23 cellular contexts compared by ENCODE assay signal in the genomic region with DNA sequence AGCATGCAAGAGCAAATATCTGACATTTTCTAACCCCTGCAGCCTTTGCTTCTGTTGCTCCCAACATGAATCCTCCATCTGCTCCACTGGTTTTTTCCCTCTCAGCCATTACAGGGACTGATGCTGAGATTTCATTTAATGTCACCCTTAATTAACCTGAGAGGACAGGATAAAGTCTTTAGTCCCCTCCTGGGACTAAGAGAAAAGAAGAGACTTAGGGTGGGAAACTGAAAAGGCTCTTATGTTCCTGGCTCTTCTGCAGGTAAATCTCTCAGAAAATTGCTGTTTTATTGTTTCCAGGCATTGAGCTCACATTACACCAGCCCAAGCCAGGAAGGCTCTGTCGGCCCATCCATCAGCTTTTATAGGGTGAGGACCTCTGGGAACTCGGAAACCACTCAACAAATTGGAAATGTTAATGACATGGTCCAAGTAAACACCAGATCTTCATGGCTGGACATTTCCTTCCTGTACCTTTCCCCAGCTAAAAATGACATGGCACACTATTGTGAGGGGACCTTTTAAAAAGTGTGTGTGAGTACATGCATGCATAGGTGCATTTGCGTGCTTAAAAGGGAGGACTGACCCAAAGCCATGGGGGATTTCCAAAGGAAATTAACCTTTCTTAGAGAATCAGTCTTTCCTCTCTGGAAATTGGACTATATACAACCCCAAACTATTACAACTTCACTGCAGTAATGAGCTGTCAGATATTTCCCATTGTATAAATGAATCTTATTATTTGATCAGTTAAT.
"Had no signal": no experiment of that assay in that cellular context is flagged by ENCODE, and none has a peak within 500 bp of the region (broad histone marks: within the 10 kb centered on the region; RNA-seq: fewer than 3 reads in every experiment).

No MANE protein-coding gene starts in this region.

- H3K27me3 ChIP-seq: body of pancreas, hepatocyte, right atrium auricular region, thyroid gland had no signal

- H3K4me3 Mint-ChIP-seq: activated CD4-positive, alpha-beta memory T cell treated with anti-CD3 and anti-CD28 coated beads, Interleukin-2, amount 10 ng/mL, durations not matched to agents 7 days and 5 days; activated CD4-positive, alpha-beta T cell treated with anti-CD3 and anti-CD28 coated beads, Interleukin-2, amount 10 ng/mL, durations not matched to agents 24 days and 14 days; activated CD8-positive, alpha-beta memory T cell treated with anti-CD3 and anti-CD28 coated beads, Interleukin-2, amount 10 ng/mL, durations not matched to agents 7 days and 5 days; activated naive CD4-positive, alpha-beta T cell treated with anti-CD3 and anti-CD28 coated beads, Interleukin-2, amount 50 U/mL, for 24 hours; dendritic cell treated with granulocyte-macrophage colony-stimulating factor and Interleukin-4, amounts not matched to agents 40 ng/mL and 50 ng/mL, for 4 days; natural killer cell had no signal

- H3K36me3 ChIP-seq: prostate gland, right atrium auricular region, thyroid gland had no signal

- H3K9me3 ChIP-seq: body of pancreas, prostate gland, right atrium auricular region, thyroid gland had no signal

- H3K9me3 Mint-ChIP-seq: activated CD4-positive, alpha-beta memory T cell treated with anti-CD3 and anti-CD28 coated beads, Interleukin-2, amount 10 ng/mL, durations not matched to agents 7 days and 5 days; activated CD4-positive, alpha-beta T cell treated with anti-CD3 and anti-CD28 coated beads, Interleukin-2, amount 10 ng/mL, durations not matched to agents 24 days and 14 days; activated naive CD4-positive, alpha-beta T cell treated with anti-CD3 and anti-CD28 coated beads, Interleukin-2, amount 50 U/mL, for 24 hours; dendritic cell treated with granulocyte-macrophage colony-stimulating factor and Interleukin-4, amounts not matched to agents 40 ng/mL and 50 ng/mL, for 4 days had no signal

- DNase-seq: activated CD4-positive, alpha-beta memory T cell treated with anti-CD3 and anti-CD28 coated beads, Interleukin-2, amount 10 ng/mL, durations not matched to agents 7 days and 5 days; activated CD4-positive, alpha-beta T cell treated with anti-CD3 and anti-CD28 coated beads, Interleukin-2, amount 10 ng/mL, durations not matched to agents 24 days and 14 days; activated CD8-positive, alpha-beta memory T cell treated with anti-CD3 and anti-CD28 coated beads, Interleukin-2, amount 10 ng/mL, durations not matched to agents 7 days and 5 days; activated gamma-delta T cell treated with Interleukin-2 at 50 U/mL for 16 hours; activated T-cell treated with anti-CD3 and anti-CD28 coated beads for 4 hours; anterior cingulate cortex; body of pancreas; caudate nucleus; effector CD4-positive, alpha-beta T cell; foreskin melanocyte; glutamatergic neuron; left ventricle myocardium superior; midbrain; natural killer cell; stimulated activated CD4-positive, alpha-beta T cell treated with anti-CD3 and anti-CD28 coated beads, Interleukin-4, amount 100 ng/mL, for 4 hours; stimulated activated naive CD8-positive, alpha-beta T cell treated with anti-CD3 and anti-CD28 coated beads, Interleukin-15, Interleukin-2, amounts not matched to agents 100 U/mL and 50 U/mL, for 24 hours; substantia nigra; thyroid gland had no signal

- H3K27ac Mint-ChIP-seq: activated CD4-positive, alpha-beta memory T cell treated with anti-CD3 and anti-CD28 coated beads, Interleukin-2, amount 10 ng/mL, durations not matched to agents 7 days and 5 days; activated CD4-positive, alpha-beta T cell treated with anti-CD3 and anti-CD28 coated beads, Interleukin-2, amount 10 ng/mL, durations not matched to agents 24 days and 14 days; activated CD8-positive, alpha-beta memory T cell treated with anti-CD3 and anti-CD28 coated beads, Interleukin-2, amount 10 ng/mL, durations not matched to agents 7 days and 5 days; activated naive CD4-positive, alpha-beta T cell treated with anti-CD3 and anti-CD28 coated beads, Interleukin-2, amount 50 U/mL, for 24 hours; dendritic cell treated with granulocyte-macrophage colony-stimulating factor and Interleukin-4, amounts not matched to agents 40 ng/mL and 50 ng/mL, for 4 days; natural killer cell had no signal

- H3K27ac ChIP-seq: body of pancreas, hepatocyte, prostate gland, right atrium auricular region, thyroid gland had no signal

- H3K36me3 Mint-ChIP-seq: activated CD8-positive, alpha-beta memory T cell treated with anti-CD3 and anti-CD28 coated beads, Interleukin-2, amount 10 ng/mL, durations not matched to agents 7 days and 5 days; activated naive CD4-positive, alpha-beta T cell treated with anti-CD3 and anti-CD28 coated beads, Interleukin-2, amount 50 U/mL, for 24 hours; natural killer cell had no signal

- H3K4me3 ChIP-seq: body of pancreas, hepatocyte, prostate gland, right atrium auricular region, thyroid gland had no signal

- H3K27me3 Mint-ChIP-seq: activated CD4-positive, alpha-beta memory T cell treated with anti-CD3 and anti-CD28 coated beads, Interleukin-2, amount 10 ng/mL, durations not matched to agents 7 days and 5 days; activated CD4-positive, alpha-beta T cell treated with anti-CD3 and anti-CD28 coated beads, Interleukin-2, amount 10 ng/mL, durations not matched to agents 24 days and 14 days; activated CD8-positive, alpha-beta memory T cell treated with anti-CD3 and anti-CD28 coated beads, Interleukin-2, amount 10 ng/mL, durations not matched to agents 7 days and 5 days; activated naive CD4-positive, alpha-beta T cell treated with anti-CD3 and anti-CD28 coated beads, Interleukin-2, amount 50 U/mL, for 24 hours; dendritic cell treated with granulocyte-macrophage colony-stimulating factor and Interleukin-4, amounts not matched to agents 40 ng/mL and 50 ng/mL, for 4 days had no signal

- H3K4me1 Mint-ChIP-seq: activated CD4-positive, alpha-beta memory T cell treated with anti-CD3 and anti-CD28 coated beads, Interleukin-2, amount 10 ng/mL, durations not matched to agents 7 days and 5 days; activated CD4-positive, alpha-beta T cell treated with anti-CD3 and anti-CD28 coated beads, Interleukin-2, amount 10 ng/mL, durations not matched to agents 24 days and 14 days; activated CD8-positive, alpha-beta memory T cell treated with anti-CD3 and anti-CD28 coated beads, Interleukin-2, amount 10 ng/mL, durations not matched to agents 7 days and 5 days; activated naive CD4-positive, alpha-beta T cell treated with anti-CD3 and anti-CD28 coated beads, Interleukin-2, amount 50 U/mL, for 24 hours; natural killer cell had no signal
